9 cellular contexts compared by ENCODE assay signal in the genomic region with DNA sequence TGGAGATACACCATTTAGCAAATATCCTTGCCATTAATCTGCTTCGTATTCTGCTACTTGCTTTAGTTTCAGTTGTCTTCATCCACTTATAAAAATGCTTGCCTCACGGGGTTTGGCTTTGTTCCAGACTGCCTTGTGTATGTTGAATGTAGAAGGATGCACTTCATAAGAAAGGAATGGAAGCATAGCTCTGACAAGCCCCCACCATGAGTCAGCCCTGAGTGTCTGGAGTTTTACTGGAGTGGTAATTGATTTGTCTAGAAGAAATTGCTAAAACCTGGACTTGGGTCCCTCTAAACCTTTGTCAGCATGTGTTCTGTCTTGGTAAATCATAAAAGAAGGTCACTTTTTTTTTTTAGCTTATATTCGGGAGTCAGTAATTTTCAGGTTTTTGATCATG. TPM values are rescaled to one million over a fixed set of nuclear protein-coding genes. Genes with fewer than 3 reads are reported as not detected.
DNase-seq lines count a peak whose midpoint lies in the region; ATAC-seq lines count a peak whose summit lies in the region.
"Had no signal": no experiment of that assay in that cellular context is flagged by ENCODE, and none has a peak within 500 bp of the region (broad histone marks: within the 10 kb centered on the region; RNA-seq: fewer than 3 reads in every experiment).

No MANE protein-coding gene starts in this region.

- DNase-seq in DMS79 (lab: John Stamatoyannopoulos, UW) (peak; percentile 96), NCI-H1092 (lab: John Stamatoyannopoulos, UW) (peak; percentile 28), amniotic epithelial cell (ENCODE audit: low read depth) (peak; percentile 99), mucosa of gallbladder (ENCODE audit: low spot score) (peak; percentile 25), CD1c-positive myeloid dendritic cell (ENCODE audit: extremely low spot score) (no peak), NCI-H1694 (lab: John Stamatoyannopoulos, UW) (no peak), Ammon's horn (ENCODE audit: low spot score) (no peak)

- ATAC-seq in HG03135 (IDR thresholded peaks at IDR 0.05; ENCODE audit: unreplicated experiment) = no peak

RNA-seq across cellular contexts. Expression of a gene that starts 4.6 kb away (rescaled TPM):
- total RNA-seq in mucosa of gallbladder = not detected
- total RNA-seq: T-helper 2 cell treated with Interferon-gamma antibody and Interleukin-4, amounts not matched to agents 100 ng/mL and 5 ng/mL, for 36 hours had no signal

RNA-seq across cellular contexts. Expression of a gene that starts 19.8 kb away (rescaled TPM):
- not detected for total RNA-seq in mucosa of gallbladder
- total RNA-seq: T-helper 2 cell treated with Interferon-gamma antibody and Interleukin-4, amounts not matched to agents 100 ng/mL and 5 ng/mL, for 36 hours had no signal

Comparison
In these comparisons a context has a peak if more than half of its experiments do, and no peak if none do; other contexts are left out.
1. DNase-seq: peak in DMS79 (single experiment), NCI-H1092 (single experiment), amniotic epithelial cell (single experiment) and mucosa of gallbladder (single experiment); none in CD1c-positive myeloid dendritic cell (single experiment), NCI-H1694 (single experiment) and Ammon's horn (single experiment).